In the genomic region with DNA sequence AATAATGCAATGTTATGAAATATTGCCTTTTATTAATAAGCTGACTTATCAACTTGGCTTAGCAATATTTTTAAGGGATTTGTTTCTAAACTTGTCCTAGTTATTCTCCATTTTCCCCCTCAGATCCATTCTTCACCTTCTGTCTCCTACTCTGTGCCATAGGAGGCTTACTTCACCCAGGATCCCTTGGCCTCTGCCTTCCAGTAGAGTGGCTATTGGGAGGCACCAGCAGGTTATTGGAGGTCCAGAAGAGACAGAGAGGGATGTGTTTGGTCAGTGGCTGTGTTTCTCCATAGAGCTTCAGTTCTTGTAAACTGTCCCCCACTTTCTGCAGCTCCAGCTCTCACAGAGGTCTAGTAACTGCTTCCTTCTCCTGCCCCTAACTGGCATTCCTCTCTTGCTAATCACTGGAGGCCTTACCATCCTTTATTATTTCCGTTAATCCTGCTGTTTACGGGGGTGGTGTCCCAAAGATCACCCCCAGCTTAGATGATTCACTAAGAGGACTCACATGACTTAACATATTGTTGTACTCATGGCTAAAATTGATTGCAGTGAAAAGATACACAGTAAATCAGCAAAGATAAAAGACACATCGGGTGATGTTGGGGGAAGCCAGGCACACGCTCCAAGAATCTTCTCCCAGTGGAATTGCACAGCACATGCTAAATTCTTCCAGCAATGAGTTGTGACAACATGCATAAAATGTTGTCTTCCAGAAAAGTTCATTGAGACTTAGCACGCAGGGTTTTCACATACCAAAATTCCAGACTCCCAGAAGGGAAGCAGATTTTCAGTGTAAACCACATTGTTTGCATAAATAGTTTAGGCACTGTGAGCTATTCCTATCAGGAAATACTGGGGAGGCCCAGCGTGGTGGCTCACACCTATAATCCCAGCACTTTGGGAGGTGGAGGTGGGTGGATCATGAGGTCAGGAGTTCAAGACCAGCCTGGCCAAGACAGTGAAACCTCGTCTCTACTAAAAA, we compare ENCODE assay signal across 11 cellular contexts.
DNase-seq lines count a peak whose midpoint lies in the region; ATAC-seq lines count a peak whose summit lies in the region.
"Had no signal": no experiment of that assay in that cellular context is flagged by ENCODE, and none has a peak within 500 bp of the region (broad histone marks: within the 10 kb centered on the region; RNA-seq: fewer than 3 reads in every experiment).

No MANE protein-coding gene starts in this region.

- no peak overlapping the region for H4K8ac ChIP-seq in mesendoderm (ENCODE audit: low read depth, low read length)

- H3K4ac ChIP-seq in mesendoderm (ENCODE audit: low read depth, low read length): no peak overlapping the region

- H3K4me3 ChIP-seq in Karpas-422 (ENCODE audit: low read length) (no peak overlapping the region), mesendoderm (ENCODE audit: low read length) (no peak overlapping the region)
- H3K4me3 ChIP-seq: cardiac muscle cell had no signal

- H4K5ac ChIP-seq in mesendoderm (ENCODE audit: low read length): no peak overlapping the region

- no peak overlapping the region for H3K23ac ChIP-seq in mesendoderm (ENCODE audit: low read length)

- H3K27me3 ChIP-seq in Karpas-422 (ENCODE audit: low read length) (no peaks in the 10 kb centered on the region), mesendoderm (ENCODE audit: insufficient read depth, low read length, poor library complexity) (no peaks in the 10 kb centered on the region)
- H3K27me3 ChIP-seq: cardiac muscle cell had no signal

- H3K18ac ChIP-seq in mesendoderm (ENCODE audit: low read length): no peak overlapping the region

- H3K9ac ChIP-seq in Karpas-422 (ENCODE audit: low read length) (no peak overlapping the region), mesendoderm (ENCODE audit: low read length) (no peak overlapping the region)
- H3K9ac ChIP-seq: KMS-11 had no signal

- peak overlapping the region; percentile 61 for H2BK5ac ChIP-seq in mesendoderm (ENCODE audit: low read length)

- H2BK120ac ChIP-seq in mesendoderm (ENCODE audit: low read depth, low read length): peak overlapping the region; percentile 92

- DNase-seq in AG08395 (ENCODE audit: low spot score): peak; percentile 90
- DNase-seq in Karpas-422: peak; percentile 7
- DNase-seq in cerebellar cortex (ENCODE audit: low spot score): peak; percentile 3
- DNase-seq in mesendoderm: peak; percentile 89
- DNase-seq in left lobe of liver (ENCODE audit: low spot score): no peak
- DNase-seq in NCI-H1092 treated with DMSO at 0.1 percent for 48 hours (lab: John Stamatoyannopoulos, UW): no peak
- no peak for DNase-seq in DMS53 treated with DMSO at 0.1 percent for 48 hours (lab: John Stamatoyannopoulos, UW; ENCODE audit: unreplicated experiment)
- DNase-seq: activated CD4-positive, alpha-beta T cell treated with anti-CD3 and anti-CD28 coated beads, Interleukin-2, amount 10 ng/mL, durations not matched to agents 24 days and 14 days had no signal

- no peak overlapping the region for H2BK15ac ChIP-seq in mesendoderm (replicated peaks; ENCODE audit: low read depth)

- no CpG with 5 or more reads among the region's 7 CpGs for WGBS in mesendoderm (ENCODE audit: extremely low coverage, insufficient coverage, low lambda C conversion rate)

- H2AFZ ChIP-seq in Karpas-422 (ENCODE audit: low read length): no peak overlapping the region

- H3K4me1 ChIP-seq in Karpas-422 (ENCODE audit: low read length): no peaks in the 10 kb centered on the region
- H3K4me1 ChIP-seq in mesendoderm (ENCODE audit: control insufficient read depth, low read depth, low read length): peaks cover 20% of the 10 kb centered on the region

- peak overlapping the region; percentile 57 for H2AK5ac ChIP-seq in mesendoderm (ENCODE audit: low read length)

- H4K20me1 ChIP-seq in Karpas-422 (ENCODE audit: insufficient read depth, low read depth, low read length): no peaks in the 10 kb centered on the region

- no peaks in the 10 kb centered on the region for H3K79me2 ChIP-seq in Karpas-422 (ENCODE audit: low read length)
- H3K79me2 ChIP-seq in mesendoderm (ENCODE audit: control insufficient read depth, insufficient read depth, low read length): no peaks in the 10 kb centered on the region

- no peaks in the 10 kb centered on the region for H3K9me2 ChIP-seq in Karpas-422 (replicated peaks; ENCODE audit: insufficient read depth, low read length)

- ATAC-seq in left lobe of liver: no peak
- ATAC-seq in HG02678 (IDR thresholded peaks at IDR 0.05; ENCODE audit: unreplicated experiment): no peak

- H3K4me2 ChIP-seq in Karpas-422 (ENCODE audit: low read depth, low read length, poor library complexity, severe bottlenecking) (no peak overlapping the region), mesendoderm (ENCODE audit: low read length) (no peak overlapping the region)
- H3K4me2 ChIP-seq: KMS-11 had no signal

- peak overlapping the region; percentile 36 for H3K56ac ChIP-seq in mesendoderm (ENCODE audit: low read length)

- H3K27ac ChIP-seq in Karpas-422 (ENCODE audit: low read length) (no peak overlapping the region), mesendoderm (ENCODE audit: low read depth, low read length) (peak overlapping the region; percentile 39)
- H3K27ac ChIP-seq: cardiac muscle cell, KMS-11 had no signal

- H3K9me3 ChIP-seq in Karpas-422 (ENCODE audit: low read length): no peaks in the 10 kb centered on the region

- no peaks in the 10 kb centered on the region for H3K36me3 ChIP-seq in Karpas-422 (ENCODE audit: insufficient read depth, low read length)
- H3K36me3 ChIP-seq in mesendoderm (ENCODE audit: control insufficient read depth, insufficient read depth, low read length): no peaks in the 10 kb centered on the region
- H3K36me3 ChIP-seq: cardiac muscle cell had no signal

- H3K79me1 ChIP-seq in mesendoderm (ENCODE audit: low read length): no peaks in the 10 kb centered on the region

Comparison
In these comparisons a context has a peak if more than half of its experiments do, and no peak if none do; other contexts are left out.
1. DNase-seq: peak in AG08395 (single experiment), Karpas-422 (single experiment), cerebellar cortex (single experiment) and mesendoderm (single experiment); none in left lobe of liver (single experiment), NCI-H1092 treated with DMSO at 0.1 percent for 48 hours (single experiment) and DMS53 treated with DMSO at 0.1 percent for 48 hours (single experiment).